ENCODE assay signal across 8 cellular contexts in the genomic region with DNA sequence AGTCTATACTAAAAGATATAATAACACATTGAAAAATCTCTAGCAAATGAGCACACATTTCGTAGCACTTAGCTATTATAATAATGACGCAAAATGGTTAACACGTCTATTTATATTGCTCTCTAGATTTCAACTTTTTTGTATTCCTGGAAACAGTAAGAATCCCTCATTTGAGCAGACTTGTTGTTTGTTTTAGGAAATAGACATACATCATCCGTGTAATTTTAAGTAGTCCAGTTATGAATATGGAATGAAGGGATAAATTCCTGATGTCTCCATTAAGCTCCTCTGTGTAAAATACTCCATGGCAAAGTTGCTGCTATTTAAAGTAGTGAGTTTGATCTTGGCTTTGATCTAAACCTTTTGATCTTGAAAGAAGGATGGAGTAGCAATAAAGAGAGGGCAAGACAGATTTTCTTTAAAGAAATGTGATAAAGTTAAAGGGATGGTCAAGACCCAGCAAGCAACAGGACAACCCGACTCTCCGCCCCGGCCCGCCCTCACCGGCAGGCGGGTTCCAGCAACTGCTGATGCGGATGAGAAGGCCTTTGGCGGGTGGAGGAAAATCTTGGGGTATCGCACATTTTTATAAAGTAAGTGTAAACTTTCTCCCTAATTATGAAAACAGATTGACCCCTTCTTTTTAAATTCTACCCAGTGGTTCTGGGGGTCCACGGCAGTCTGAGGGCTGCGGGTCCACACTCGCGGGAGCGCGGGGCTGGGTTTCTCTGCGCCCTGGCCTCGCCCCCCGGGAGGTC.
DNase-seq lines count a peak whose midpoint lies in the region; ATAC-seq lines count a peak whose summit lies in the region.

No MANE protein-coding gene starts in this region.

- H3K36me3 Mint-ChIP-seq in activated naive CD4-positive, alpha-beta T cell treated with anti-CD3 and anti-CD28 coated beads, Interleukin-2, amount 10 ng/mL, durations not matched to agents 7 days and 5 days = peaks cover 3% of the 10 kb centered on the region
- peaks cover 2% of the 10 kb centered on the region for H3K36me3 Mint-ChIP-seq in T-helper 2 cell treated with Interferon-gamma antibody and Interleukin-4, amounts not matched to agents 5 μg/mL and 100 μg/mL, for 36 hours (ENCODE audit: low read depth)

- H3K4me1 Mint-ChIP-seq in activated naive CD4-positive, alpha-beta T cell treated with anti-CD3 and anti-CD28 coated beads, Interleukin-2, amount 10 ng/mL, durations not matched to agents 7 days and 5 days = peaks cover 22% of the 10 kb centered on the region
- H3K4me1 Mint-ChIP-seq in T-helper 2 cell treated with Interferon-gamma antibody and Interleukin-4, amounts not matched to agents 5 μg/mL and 100 μg/mL, for 36 hours (ENCODE audit: low read depth) = peaks cover 26% of the 10 kb centered on the region

- ATAC-seq in HG03565 (IDR thresholded peaks at IDR 0.05; ENCODE audit: unreplicated experiment) = peak; percentile 22

- H3K27ac ChIP-seq in epithelial cell of prostate (peak overlapping the region; percentile 89), mucosa of rectum (ENCODE audit: low read depth in 2 of 2, low read length in 2 of 2) (peak overlapping the region; percentile 90 to 91)

- H3K9me3 Mint-ChIP-seq in activated naive CD4-positive, alpha-beta T cell treated with anti-CD3 and anti-CD28 coated beads, Interleukin-2, amount 10 ng/mL, durations not matched to agents 7 days and 5 days = no peaks in the 10 kb centered on the region
- no peaks in the 10 kb centered on the region for H3K9me3 Mint-ChIP-seq in T-helper 2 cell treated with Interferon-gamma antibody and Interleukin-4, amounts not matched to agents 5 μg/mL and 100 μg/mL, for 36 hours

- no peaks in the 10 kb centered on the region for H3K27me3 ChIP-seq in mucosa of rectum (ENCODE audit: control insufficient read depth in 2 of 2, insufficient read depth in 2 of 2, low read length in 2 of 2)

- H3K4me3 Mint-ChIP-seq in activated naive CD4-positive, alpha-beta T cell treated with anti-CD3 and anti-CD28 coated beads, Interleukin-2, amount 10 ng/mL, durations not matched to agents 7 days and 5 days = peak overlapping the region; percentile 81
- H3K4me3 Mint-ChIP-seq in T-helper 2 cell treated with Interferon-gamma antibody and Interleukin-4, amounts not matched to agents 5 μg/mL and 100 μg/mL, for 36 hours = peak overlapping the region; percentile 83

- peaks cover 0 to 3% of the 10 kb centered on the region in 2 donors for H3K4me1 ChIP-seq in mucosa of rectum (ENCODE audit: control insufficient read depth in 2 of 2, insufficient read depth in 2 of 2, low read length in 2 of 2)

- H3K9ac ChIP-seq in mucosa of rectum (ENCODE audit: low read depth in 1 of 2, low read length in 2 of 2) = peak overlapping the region; percentile 81 to 94

- H3K27ac Mint-ChIP-seq in activated naive CD4-positive, alpha-beta T cell treated with anti-CD3 and anti-CD28 coated beads, Interleukin-2, amount 10 ng/mL, durations not matched to agents 7 days and 5 days = no peak overlapping the region
- peak overlapping the region; percentile 81 for H3K27ac Mint-ChIP-seq in T-helper 2 cell treated with Interferon-gamma antibody and Interleukin-4, amounts not matched to agents 5 μg/mL and 100 μg/mL, for 36 hours

- peaks cover 0 to 5% of the 10 kb centered on the region in 2 donors for H3K36me3 ChIP-seq in mucosa of rectum (ENCODE audit: control insufficient read depth in 2 of 2, insufficient read depth in 2 of 2, low read length in 2 of 2)

- H3K9me3 ChIP-seq in mucosa of rectum (ENCODE audit: control insufficient read depth in 2 of 2, low read length in 2 of 2) = no peaks in the 10 kb centered on the region

- DNase-seq in activated naive CD4-positive, alpha-beta T cell treated with anti-CD3 and anti-CD28 coated beads, Interleukin-2, amount 10 ng/mL, durations not matched to agents 7 days and 5 days = peak; percentile 31
- no peak for DNase-seq in activated naive CD4-positive, alpha-beta T cell treated with anti-CD3 and anti-CD28 coated beads, Interleukin-2, amount 50 U/mL, for 16 hours
- DNase-seq in T-helper 2 cell treated with Interferon-gamma antibody and Interleukin-4, amounts not matched to agents 5 μg/mL and 100 μg/mL, for 36 hours (ENCODE audit: low spot score) = peak; percentile 17
- DNase-seq in epithelial cell of prostate (ENCODE audit: low read depth, low spot score) (no peak), ureter (ENCODE audit: low spot score) (peak; percentile 67)
- DNase-seq in central memory CD4-positive, alpha-beta T cell = no peak

- peak overlapping the region; percentile 77 to 79 for H3K4me3 ChIP-seq in mucosa of rectum (ENCODE audit: low read length in 2 of 2)

- peaks cover 61% of the 10 kb centered on the region for H3K27me3 Mint-ChIP-seq in activated naive CD4-positive, alpha-beta T cell treated with anti-CD3 and anti-CD28 coated beads, Interleukin-2, amount 10 ng/mL, durations not matched to agents 7 days and 5 days
- peaks cover 37% of the 10 kb centered on the region for H3K27me3 Mint-ChIP-seq in T-helper 2 cell treated with Interferon-gamma antibody and Interleukin-4, amounts not matched to agents 5 μg/mL and 100 μg/mL, for 36 hours (ENCODE audit: low read depth)

- CTCF ChIA-PET in activated naive CD4-positive, alpha-beta T cell treated with anti-CD3 and anti-CD28 coated beads, Interleukin-2, amount 10 ng/mL, durations not matched to agents 7 days and 5 days (lab: Charles Lee) = interaction anchor here (1.6 kb wide), 1 partner anchor 11 kb away, joined by 4 read pairs; no protein-coding TSS in a partner anchor

Comparison
In these comparisons a context has a peak if more than half of its experiments do, and no peak if none do; other contexts are left out.
1. DNase-seq: peak in activated naive CD4-positive, alpha-beta T cell treated with anti-CD3 and anti-CD28 coated beads, Interleukin-2, amount 10 ng/mL, durations not matched to agents 7 days and 5 days (single experiment), T-helper 2 cell treated with Interferon-gamma antibody and Interleukin-4, amounts not matched to agents 5 μg/mL and 100 μg/mL, for 36 hours (single experiment) and ureter (single experiment); none in activated naive CD4-positive, alpha-beta T cell treated with anti-CD3 and anti-CD28 coated beads, Interleukin-2, amount 50 U/mL, for 16 hours (single experiment), epithelial cell of prostate (single experiment) and central memory CD4-positive, alpha-beta T cell (single experiment).